Comparison of ENCODE assay signal across 25 cellular contexts in genomic region chr4:124810814-124811213, GRCh38.
A peak's percentile ranks its signal among the peaks of the same experiment; 100 is the strongest.
DNase-seq lines count a peak whose midpoint lies in the region; ATAC-seq, FAIRE-seq and TF ChIP-seq lines count a peak whose summit lies in the region.
"Had no signal": no experiment of that assay in that cellular context is flagged by ENCODE, and none has a peak within 500 bp of the region (broad histone marks: within the 10 kb centered on the region; RNA-seq: fewer than 3 reads in every experiment).

No MANE protein-coding gene starts in this region.

- H3K4me3 ChIP-seq in HUES6 (ENCODE audit: low read depth, low read length) (no peak overlapping the region), H1 (ENCODE audit: extremely low read depth in 1 of 4, insufficient read depth in 2 of 4, low read depth in 3 of 4, low read length in 4 of 4) (no peak overlapping the region; a peak in 1 of 8 replicates), mesenchymal stem cell (ENCODE audit: insufficient read depth in 1 of 2, low read depth in 1 of 2, low read length in 2 of 2) (no peak overlapping the region), mammary epithelial cell (replicated peaks in 1 of 3; ENCODE audit: insufficient read depth in 1 of 3, low read depth in 2 of 3, low read length in 3 of 3) (no peak overlapping the region)
- H3K4me3 ChIP-seq: BLaER1, HAP-1 had no signal

- TF ChIP-seq CTCF in VCaP (conservative IDR thresholded peaks at IDR 0.05), result no peak
- TF ChIP-seq CTCF in H1 (IDR thresholded peaks at IDR 0.05; ENCODE audit: control extremely low read depth in 1 of 3, insufficient read depth in 1 of 3, low read depth in 1 of 3, low read length in 3 of 3), result no peak
- no peak for TF ChIP-seq CTCF in mammary epithelial cell (conservative IDR thresholded peaks at IDR 0.05 in 1 of 2, IDR thresholded peaks at IDR 0.05 in 1 of 2; ENCODE audit: extremely low read depth in 1 of 2, insufficient read depth in 1 of 2, low read depth in 1 of 2, low read length in 2 of 2)

- no peak overlapping the region for H4K5ac ChIP-seq in H1 (ENCODE audit: insufficient read length, low read depth, low read length)

- H3K27ac ChIP-seq in HUES6 (ENCODE audit: low read depth, low read length) (peak overlapping the region; percentile 64; the same call in 1 of the 2 replicates), VCaP (peak overlapping the region; percentile 39; the same call in 1 of the 2 replicates), H1 (ENCODE audit: low read depth, low read length) (0 out of 2 replicates have a peak overlapping the region, but pooled peaks have one; percentile 3), mesenchymal stem cell (ENCODE audit: low read length, poor library complexity, severe bottlenecking) (no peak overlapping the region), mammary epithelial cell (ENCODE audit: insufficient read depth, low read depth, low read length) (no peak overlapping the region)
- H3K27ac ChIP-seq: BLaER1, RWPE1 had no signal

- H2BK12ac ChIP-seq in H1 (ENCODE audit: low read depth, low read length), result no peak overlapping the region
- no peak overlapping the region for H2BK12ac ChIP-seq in mesenchymal stem cell (ENCODE audit: low read length in 2 of 2)

- H4K8ac ChIP-seq in H1 (ENCODE audit: extremely low read depth, insufficient read depth, low read length), result no peak overlapping the region
- no peak overlapping the region for H4K8ac ChIP-seq in mesenchymal stem cell (ENCODE audit: low read length)

- no peaks in the 10 kb centered on the region for H4K20me1 ChIP-seq in H1 (replicated peaks in 1 of 2; ENCODE audit: control insufficient read depth in 1 of 2, insufficient read depth in 2 of 2, low read length in 2 of 2)
- no peaks in the 10 kb centered on the region for H4K20me1 ChIP-seq in mammary epithelial cell (ENCODE audit: insufficient read depth, low read length)
- H4K20me1 ChIP-seq: BLaER1 had no signal

- FAIRE-seq in H1 (lab: Jason Lieb, UNC), result no peak
- FAIRE-seq: A204.1, GM18507 had no signal

- TF ChIP-seq POLR2A in H1 (IDR thresholded peaks at IDR 0.05; ENCODE audit: control extremely low read depth in 1 of 2, low read depth in 2 of 2, low read length in 2 of 2), result no peak

- no peaks in the 10 kb centered on the region for H3K79me2 ChIP-seq in H1 (ENCODE audit: control insufficient read depth in 1 of 2, insufficient read depth in 2 of 2, low read length in 2 of 2)
- no peaks in the 10 kb centered on the region for H3K79me2 ChIP-seq in mammary epithelial cell (ENCODE audit: insufficient read depth, low read length)

- dilution Hi-C loops in mammary epithelial cell (cut with HindIII; ENCODE audit: low sequenced_read_pairs), result no loop called here

- CTCF ChIA-PET in H1 (lab: Charles Lee; ENCODE audit: partially characterized antibody), result no interaction called here
- CTCF ChIA-PET in mammary epithelial cell (lab: Charles Lee; ENCODE audit: low non-redundant PET), result no interaction called here

- H3K18ac ChIP-seq in H1 (ENCODE audit: extremely low read depth, low read length) (no peak overlapping the region), mesenchymal stem cell (ENCODE audit: low read depth in 1 of 2, low read length in 2 of 2) (no peak overlapping the region)

- H3K14ac ChIP-seq in H1 (ENCODE audit: insufficient read length) (no peak overlapping the region), mesenchymal stem cell (ENCODE audit: low read length in 2 of 2) (no peak overlapping the region)

- peaks cover 27% of the 10 kb centered on the region for H3K9me3 ChIP-seq in HUES6 (ENCODE audit: control insufficient read depth, insufficient read depth, low read depth, low read length)
- H3K9me3 ChIP-seq in H1 (ENCODE audit: insufficient read depth in 2 of 2, low read depth in 1 of 2, low read length in 1 of 2), result peaks cover 9 to 16% of the 10 kb centered on the region in 2 experiments; a peak in 2 of 4 replicates
- H3K9me3 ChIP-seq in mesenchymal stem cell (ENCODE audit: control insufficient read depth, low read length), result peaks cover 17% of the 10 kb centered on the region
- H3K9me3 ChIP-seq in mammary epithelial cell (replicated peaks; ENCODE audit: insufficient read depth, low read length), result peaks cover 2% of the 10 kb centered on the region

- no peak overlapping the region for H2BK20ac ChIP-seq in H1 (ENCODE audit: low read length)

- intact Hi-C loops in mammary epithelial cell (cut with micrococcal nuclease), result no loop called here

- H2BK120ac ChIP-seq in H1 (replicated peaks; ENCODE audit: low read depth, low read length) (no peak overlapping the region), mesenchymal stem cell (ENCODE audit: low read depth, low read length) (no peak overlapping the region)

- no peak overlapping the region for H4K91ac ChIP-seq in H1 (replicated peaks; ENCODE audit: insufficient read length, low read length)
- H4K91ac ChIP-seq in mesenchymal stem cell (ENCODE audit: low read length), result no peak overlapping the region

- BruUV-seq in mammary epithelial cell (replicated peaks; lab: Mats Ljungman, UMichigan), result no TSS peak

- no peak overlapping the region for H2BK15ac ChIP-seq in H1 (ENCODE audit: low read length)
- H2BK15ac ChIP-seq in mesenchymal stem cell (ENCODE audit: low read depth, poor library complexity, severe bottlenecking), result no peak overlapping the region

- H3K36me3 ChIP-seq in HUES6 (ENCODE audit: control insufficient read depth, insufficient read depth, low read length) (no peaks in the 10 kb centered on the region), H1 (ENCODE audit: control insufficient read depth in 2 of 4, insufficient read depth in 4 of 4, low read length in 3 of 4) (peaks cover 0 to 8% (median 2%) of the 10 kb centered on the region in 4 experiments; a peak in 4 of 8 replicates), mesenchymal stem cell (ENCODE audit: control insufficient read depth in 1 of 2, insufficient read depth in 2 of 2, low read depth in 1 of 2, low read length in 2 of 2) (no peaks in the 10 kb centered on the region), mammary epithelial cell (ENCODE audit: insufficient read depth, low read length) (no peaks in the 10 kb centered on the region)
- H3K36me3 ChIP-seq: BLaER1, HAP-1 had no signal

- H3K9ac ChIP-seq in HUES6 (ENCODE audit: low read length), result no peak overlapping the region
- H3K9ac ChIP-seq in H1 (replicated peaks in 1 of 4; ENCODE audit: extremely low read depth in 1 of 4, low read depth in 3 of 4, low read length in 3 of 4), result no peak overlapping the region
- H3K9ac ChIP-seq in mesenchymal stem cell (ENCODE audit: low read length), result no peak overlapping the region
- H3K9ac ChIP-seq in mammary epithelial cell (ENCODE audit: insufficient read depth, low read length), result no peak overlapping the region
- H3K9ac ChIP-seq: BLaER1 had no signal

- no peaks in the 10 kb centered on the region for H3K79me1 ChIP-seq in H1 (ENCODE audit: low read depth, low read length)
- H3K79me1 ChIP-seq in mesenchymal stem cell (replicated peaks; ENCODE audit: low read length, poor library complexity, severe bottlenecking), result no peaks in the 10 kb centered on the region

- H3K23ac ChIP-seq in H1 (ENCODE audit: insufficient read length) (no peak overlapping the region), mesenchymal stem cell (ENCODE audit: low read length in 2 of 2) (no peak overlapping the region)

- H3K4me2 ChIP-seq in H1 (ENCODE audit: insufficient read depth in 1 of 2, low read depth in 2 of 2, low read length in 2 of 2) (no peak overlapping the region), mesenchymal stem cell (ENCODE audit: low read length, poor library complexity, severe bottlenecking) (no peak overlapping the region), mammary epithelial cell (ENCODE audit: insufficient read depth, low read depth, low read length) (no peak overlapping the region)
- H3K4me2 ChIP-seq: BLaER1 had no signal

- H2BK5ac ChIP-seq in H1 (ENCODE audit: low read depth, low read length) (no peak overlapping the region), mesenchymal stem cell (ENCODE audit: low read depth, low read length, poor library complexity, severe bottlenecking) (no peak overlapping the region)

- TF ChIP-seq EP300 in H1 (IDR thresholded peaks at IDR 0.05; ENCODE audit: borderline replicate concordance in 1 of 2, low read depth in 2 of 2, low read length in 2 of 2), result peak in 1 of 2 experiments; percentile 57; a peak in 1 of 3 replicates

- H3K4ac ChIP-seq in H1 (replicated peaks; ENCODE audit: insufficient read length, low read depth, low read length), result no peak overlapping the region
- H3K4ac ChIP-seq in mesenchymal stem cell (ENCODE audit: low read depth in 1 of 2, low read length in 2 of 2), result no peak overlapping the region

- DNase-seq in H1 (ENCODE audit: low read depth in 1 of 2, low spot score in 2 of 2) (no peak), mesenchymal stem cell (peak; percentile 54), mammary epithelial cell (no peak)
- DNase-seq: CD4-positive, CD25-positive, alpha-beta regulatory T cell; DMS153; HFFc6; KBM-7; NCI-H1048; NCI-H1694; NCI-H2029 treated with DMSO at 0.1 percent for 48 hours; NCI-H446 treated with DMSO at 0.1 percent for 48 hours; NCI-H526; NCI-H82; SHP77 had no signal

- no peaks in the 10 kb centered on the region; the same call in 1 of the 2 replicates for H3K4me1 ChIP-seq in HUES6 (ENCODE audit: control insufficient read depth, insufficient read depth, low read length)
- peaks cover 0 to 4% (median 0%) of the 10 kb centered on the region in 4 experiments; a peak in 3 of 7 replicates for H3K4me1 ChIP-seq in H1 (replicated peaks in 1 of 4; ENCODE audit: control insufficient read depth in 3 of 4, insufficient read depth in 4 of 4, low read length in 3 of 4)
- H3K4me1 ChIP-seq in mesenchymal stem cell (ENCODE audit: control insufficient read depth, insufficient read depth, low read depth, low read length), result no peaks in the 10 kb centered on the region
- H3K4me1 ChIP-seq in mammary epithelial cell (ENCODE audit: insufficient read depth, low read length), result no peaks in the 10 kb centered on the region
- H3K4me1 ChIP-seq: BLaER1 had no signal

- in situ Hi-C loops in mammary epithelial cell (cut with MboI; ENCODE audit: low sequenced_read_pairs in 2 of 2), result no loop called here

- POLR2A ChIA-PET in H1 (lab: Charles Lee; ENCODE audit: partially characterized antibody), result no interaction called here

- no peak overlapping the region for H3K56ac ChIP-seq in H1 (replicated peaks; ENCODE audit: insufficient read length, low read depth, low read length)

- no peak overlapping the region for H2AK5ac ChIP-seq in H1 (ENCODE audit: low read depth, low read length)
- no peak overlapping the region for H2AK5ac ChIP-seq in mesenchymal stem cell (ENCODE audit: low read length, severe bottlenecking)

- H2AFZ ChIP-seq in H1 (ENCODE audit: low read length) (no peak overlapping the region), mesenchymal stem cell (ENCODE audit: low read depth, low read length) (no peak overlapping the region), mammary epithelial cell (ENCODE audit: low read depth, low read length) (no peak overlapping the region)

- no peak for ATAC-seq in HG02884 (IDR thresholded peaks at IDR 0.05; ENCODE audit: unreplicated experiment)
- ATAC-seq in HG03108 (IDR thresholded peaks at IDR 0.05; ENCODE audit: unreplicated experiment), result no peak
- ATAC-seq in HG03571 (IDR thresholded peaks at IDR 0.05; ENCODE audit: unreplicated experiment), result no peak
- ATAC-seq: Panc1 had no signal

- H3K27me3 ChIP-seq in HUES6 (ENCODE audit: control insufficient read depth, insufficient read depth, low read length) (no peaks in the 10 kb centered on the region), H1 (replicated peaks in 1 of 4; ENCODE audit: control insufficient read depth in 3 of 4, extremely low read depth in 1 of 4, insufficient read depth in 3 of 4, low read length in 3 of 4) (no peaks in the 10 kb centered on the region), mesenchymal stem cell (ENCODE audit: control insufficient read depth in 1 of 2, insufficient read depth in 1 of 2, low read length in 2 of 2) (no peaks in the 10 kb centered on the region), mammary epithelial cell (ENCODE audit: insufficient read depth, low read length) (no peaks in the 10 kb centered on the region)
- H3K27me3 ChIP-seq: BLaER1 had no signal

- TF ChIP-seq RAD21 in H1 (IDR thresholded peaks at IDR 0.05 in 1 of 2, conservative IDR thresholded peaks at IDR 0.05 in 1 of 2; ENCODE audit: low read depth in 2 of 2, low read length in 2 of 2), result no peak

- H3K23me2 ChIP-seq in H1 (ENCODE audit: low read depth, low read length), result no peaks in the 10 kb centered on the region

Comparison
In these comparisons a context has a peak if more than half of its experiments do, and no peak if none do; other contexts are left out.
1. H3K27ac ChIP-seq: peak in HUES6 (single experiment), VCaP (single experiment) and H1 (single experiment); none in mesenchymal stem cell (single experiment) and mammary epithelial cell (single experiment).